In genomic region chr5:142441638-142442037, GRCh38 we compare ENCODE assay signal across 1 cellular context.
TF ChIP-seq lines count a peak whose summit lies in the region.

No MANE protein-coding gene starts in this region.

TF ChIP-seq in HCT116, 20 proteins besides CTCF, POLR2A, EP300 and RAD21:
- TF ChIP-seq SRF (IDR thresholded peaks at IDR 0.05; ENCODE audit: low read depth) (no peak), TCF7L2 (IDR thresholded peaks at IDR 0.05; ENCODE audit: borderline replicate concordance, extremely low read depth, insufficient read depth, insufficient read length) (peak; percentile 100)
